Comparison of ENCODE assay signal across 1 cellular context in the genomic region with DNA sequence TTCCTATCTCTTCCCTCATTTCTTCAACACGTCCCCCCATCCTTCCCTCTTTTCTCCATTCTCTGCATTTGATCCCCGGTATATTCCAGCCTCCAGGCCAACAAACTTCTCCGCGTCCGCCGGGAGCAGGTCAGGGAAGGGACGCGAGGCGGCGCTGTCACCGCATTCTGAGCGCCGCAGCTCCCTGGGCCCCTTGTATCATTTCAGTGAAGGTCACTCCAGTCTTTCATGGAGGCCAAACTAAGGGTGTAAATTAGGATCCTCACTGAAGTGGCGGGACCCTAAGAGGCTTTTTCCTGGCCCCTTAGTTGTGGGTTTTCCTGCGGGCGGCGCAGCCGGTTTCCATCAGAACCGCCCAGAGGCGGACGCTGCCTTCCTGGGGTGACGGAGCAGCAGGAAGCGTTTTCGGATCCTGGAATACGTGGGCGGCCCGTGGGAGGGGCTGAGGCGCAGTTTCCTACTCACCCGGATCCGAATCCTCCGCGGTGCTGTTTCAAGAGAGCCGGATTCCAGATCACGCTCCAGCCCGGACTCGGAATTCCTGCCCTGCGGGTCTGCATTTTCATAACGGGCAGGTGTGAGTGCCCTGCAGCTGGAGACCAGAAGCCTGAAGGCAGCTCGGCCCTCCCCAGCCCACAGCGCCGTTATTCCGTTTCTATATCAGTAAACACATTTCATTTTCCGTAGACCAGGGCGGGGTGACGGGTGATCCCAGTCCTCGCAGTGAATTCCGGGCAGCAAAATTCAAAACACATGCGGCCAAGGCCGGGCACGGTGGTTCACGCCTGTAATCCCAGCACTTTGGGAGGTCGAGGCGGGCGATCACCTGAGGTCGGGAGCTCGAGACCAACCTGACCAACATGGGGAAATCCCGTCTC.
TF ChIP-seq lines count a peak whose summit lies in the region.

No MANE protein-coding gene starts in this region.

TF ChIP-seq in K562, 482 proteins besides CTCF, POLR2A, EP300 and RAD21 (continued from another document and continues in another):
- TF ChIP-seq, protein P1, sequence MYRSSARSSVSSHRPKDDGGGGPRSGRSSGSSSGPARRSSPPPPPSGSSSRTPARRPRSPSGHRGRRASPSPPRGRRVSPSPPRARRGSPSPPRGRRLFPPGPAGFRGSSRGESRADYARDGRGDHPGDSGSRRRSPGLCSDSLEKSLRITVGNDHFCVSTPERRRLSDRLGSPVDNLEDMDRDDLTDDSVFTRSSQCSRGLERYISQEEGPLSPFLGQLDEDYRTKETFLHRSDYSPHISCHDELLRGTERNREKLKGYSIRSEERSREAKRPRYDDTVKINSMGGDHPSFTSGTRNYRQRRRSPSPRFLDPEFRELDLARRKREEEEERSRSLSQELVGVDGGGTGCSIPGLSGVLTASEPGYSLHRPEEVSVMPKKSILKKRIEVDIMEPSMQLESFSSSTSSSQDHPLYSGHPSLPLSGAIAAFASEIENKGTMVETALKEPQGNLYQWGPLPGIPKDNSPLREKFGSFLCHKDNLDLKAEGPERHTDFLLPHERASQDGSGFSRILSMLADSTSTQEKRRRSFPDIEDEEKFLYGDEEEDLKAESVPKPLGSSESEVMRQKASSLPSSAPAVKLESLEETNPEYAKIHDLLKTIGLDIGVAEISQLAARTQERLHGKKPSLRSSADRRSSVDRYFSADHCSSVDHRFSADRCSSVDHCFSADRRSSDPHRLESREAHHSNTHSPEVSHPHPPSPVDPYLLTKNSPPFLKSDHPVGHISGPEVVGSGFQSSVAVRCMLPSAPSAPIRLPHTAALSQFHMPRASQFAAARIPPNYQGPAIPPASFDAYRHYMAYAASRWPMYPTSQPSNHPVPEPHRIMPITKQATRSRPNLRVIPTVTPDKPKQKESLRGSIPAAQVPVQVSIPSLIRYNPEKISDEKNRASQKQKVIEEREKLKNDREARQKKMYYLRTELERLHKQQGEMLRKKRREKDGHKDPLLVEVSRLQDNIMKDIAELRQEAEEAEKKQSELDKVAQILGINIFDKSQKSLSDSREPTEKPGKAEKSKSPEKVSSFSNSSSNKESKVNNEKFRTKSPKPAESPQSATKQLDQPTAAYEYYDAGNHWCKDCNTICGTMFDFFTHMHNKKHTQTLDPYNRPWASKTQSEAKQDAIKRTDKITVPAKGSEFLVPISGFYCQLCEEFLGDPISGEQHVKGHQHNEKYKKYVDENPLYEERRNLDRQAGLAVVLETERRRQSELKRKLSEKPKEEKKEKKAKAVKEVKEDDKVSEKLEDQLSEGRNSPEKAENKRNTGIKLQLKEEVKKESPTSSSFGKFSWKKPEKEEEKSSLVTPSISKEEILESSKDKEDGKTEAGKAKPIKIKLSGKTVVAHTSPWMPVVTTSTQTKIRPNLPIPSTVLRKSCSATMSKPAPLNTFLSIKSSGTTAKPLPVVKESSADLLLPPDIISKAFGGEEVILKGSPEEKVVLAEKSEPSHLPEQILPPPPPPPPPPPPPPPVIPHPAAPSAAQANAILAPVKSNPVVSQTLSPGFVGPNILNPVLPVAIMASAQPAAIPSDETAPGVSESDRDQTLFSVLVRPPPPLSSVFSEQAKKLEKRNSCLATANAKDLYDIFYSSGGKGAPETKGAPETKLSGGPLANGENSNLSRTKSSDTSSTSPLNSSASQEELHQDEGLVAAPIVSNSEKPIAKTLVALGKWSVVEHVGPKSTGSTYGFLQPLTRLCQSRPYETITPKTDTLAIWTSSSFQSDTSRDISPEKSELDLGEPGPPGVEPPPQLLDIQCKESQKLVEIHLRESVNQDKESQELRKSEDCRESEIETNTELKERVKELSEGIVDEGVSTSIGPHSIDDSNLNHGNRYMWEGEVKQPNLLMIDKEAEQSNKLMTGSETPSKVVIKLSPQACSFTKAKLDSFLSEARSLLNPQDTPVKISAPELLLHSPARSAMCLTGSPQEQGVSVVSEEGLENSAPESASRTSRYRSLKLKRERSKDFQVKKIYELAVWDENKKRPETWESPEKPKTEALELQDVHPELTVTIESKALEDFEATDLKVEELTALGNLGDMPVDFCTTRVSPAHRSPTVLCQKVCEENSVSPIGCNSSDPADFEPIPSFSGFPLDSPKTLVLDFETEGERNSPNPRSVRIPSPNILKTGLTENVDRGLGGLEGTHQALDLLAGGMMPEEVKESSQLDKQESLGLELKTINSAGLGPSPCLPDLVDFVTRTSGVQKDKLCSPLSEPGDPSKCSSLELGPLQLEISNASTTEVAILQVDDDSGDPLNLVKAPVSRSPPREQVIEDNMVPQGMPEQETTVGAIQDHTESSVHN (IDR thresholded peaks at IDR 0.05; ENCODE audit: borderline replicate concordance in 1 of 2, low read depth in 1 of 2), result no peak
- no peak for TF ChIP-seq ZNF347 (CRISPR knock-in tag; IDR thresholded peaks at IDR 0.05; ENCODE audit: low read depth)
- TF ChIP-seq, protein P2, sequence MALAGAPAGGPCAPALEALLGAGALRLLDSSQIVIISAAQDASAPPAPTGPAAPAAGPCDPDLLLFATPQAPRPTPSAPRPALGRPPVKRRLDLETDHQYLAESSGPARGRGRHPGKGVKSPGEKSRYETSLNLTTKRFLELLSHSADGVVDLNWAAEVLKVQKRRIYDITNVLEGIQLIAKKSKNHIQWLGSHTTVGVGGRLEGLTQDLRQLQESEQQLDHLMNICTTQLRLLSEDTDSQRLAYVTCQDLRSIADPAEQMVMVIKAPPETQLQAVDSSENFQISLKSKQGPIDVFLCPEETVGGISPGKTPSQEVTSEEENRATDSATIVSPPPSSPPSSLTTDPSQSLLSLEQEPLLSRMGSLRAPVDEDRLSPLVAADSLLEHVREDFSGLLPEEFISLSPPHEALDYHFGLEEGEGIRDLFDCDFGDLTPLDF (CRISPR knock-in tag; IDR thresholded peaks at IDR 0.05), result no peak
- TF ChIP-seq HMGN3 (IDR thresholded peaks at IDR 0.05; ENCODE audit: borderline replicate concordance, extremely low read depth, insufficient read length, low read depth, low read length), result no peak
- TF ChIP-seq, protein P3, sequence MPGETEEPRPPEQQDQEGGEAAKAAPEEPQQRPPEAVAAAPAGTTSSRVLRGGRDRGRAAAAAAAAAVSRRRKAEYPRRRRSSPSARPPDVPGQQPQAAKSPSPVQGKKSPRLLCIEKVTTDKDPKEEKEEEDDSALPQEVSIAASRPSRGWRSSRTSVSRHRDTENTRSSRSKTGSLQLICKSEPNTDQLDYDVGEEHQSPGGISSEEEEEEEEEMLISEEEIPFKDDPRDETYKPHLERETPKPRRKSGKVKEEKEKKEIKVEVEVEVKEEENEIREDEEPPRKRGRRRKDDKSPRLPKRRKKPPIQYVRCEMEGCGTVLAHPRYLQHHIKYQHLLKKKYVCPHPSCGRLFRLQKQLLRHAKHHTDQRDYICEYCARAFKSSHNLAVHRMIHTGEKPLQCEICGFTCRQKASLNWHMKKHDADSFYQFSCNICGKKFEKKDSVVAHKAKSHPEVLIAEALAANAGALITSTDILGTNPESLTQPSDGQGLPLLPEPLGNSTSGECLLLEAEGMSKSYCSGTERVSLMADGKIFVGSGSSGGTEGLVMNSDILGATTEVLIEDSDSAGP (CRISPR knock-in tag; IDR thresholded peaks at IDR 0.05), result peak; percentile 13; the same call in 1 of the 2 replicates
- no peak for TF ChIP-seq ZNF282 (CRISPR knock-in tag; IDR thresholded peaks at IDR 0.05)
- TF ChIP-seq MBD2 (IDR thresholded peaks at IDR 0.05; ENCODE audit: borderline replicate concordance, low read depth), result peak; percentile 20; the same call in 1 of the 2 replicates
- no peak for TF ChIP-seq RFX7 (CRISPR knock-in tag; IDR thresholded peaks at IDR 0.05)
- no peak for TF ChIP-seq DACH1 (IDR thresholded peaks at IDR 0.05; ENCODE audit: partially characterized antibody)
- no peak for TF ChIP-seq CCNT2 (IDR thresholded peaks at IDR 0.05; ENCODE audit: borderline replicate concordance, extremely low read depth, insufficient read length, low read depth, low read length)
- no peak for TF ChIP-seq FOXJ3 (CRISPR knock-in tag; IDR thresholded peaks at IDR 0.05)
- no peak; the same call in none of the 2 replicates for TF ChIP-seq ZNF24 (IDR thresholded peaks at IDR 0.05)
- no peak for TF ChIP-seq RFX5 (IDR thresholded peaks at IDR 0.05; ENCODE audit: low read depth, low read length)
- no peak for TF ChIP-seq ZNF695 (CRISPR knock-in tag; IDR thresholded peaks at IDR 0.05)
- TF ChIP-seq RFX1 (IDR thresholded peaks at IDR 0.05), result no peak
- no peak; the same call in 1 of the 2 replicates for TF ChIP-seq BRD4 (IDR thresholded peaks at IDR 0.05)
- TF ChIP-seq NRF1 (conservative IDR thresholded peaks at IDR 0.05 in 1 of 2, IDR thresholded peaks at IDR 0.05 in 1 of 2), result peak in 1 of 2 experiments; percentile 53; a peak in 2 of 4 replicates
- TF ChIP-seq ZNF717 (CRISPR knock-in tag; IDR thresholded peaks at IDR 0.05), result no peak
- TF ChIP-seq TCF7L2 (IDR thresholded peaks at IDR 0.05; ENCODE audit: low read depth, low read length), result no peak
- peak; percentile 92; the same call in 1 of the 2 replicates for TF ChIP-seq KAT7 (CRISPR knock-in tag; IDR thresholded peaks at IDR 0.05; ENCODE audit: borderline replicate concordance)
- peak; percentile 77; the same call in 1 of the 2 replicates for TF ChIP-seq OTX1 (CRISPR knock-in tag; IDR thresholded peaks at IDR 0.05)
- TF ChIP-seq HMG20A (CRISPR knock-in tag; conservative IDR thresholded peaks at IDR 0.05), result no peak
- TF ChIP-seq ZNF644 (tag; IDR thresholded peaks at IDR 0.05; ENCODE audit: low read depth), result 0 out of 2 replicates have a peak, but pooled peaks have one; percentile 25
- TF ChIP-seq, protein P4, sequence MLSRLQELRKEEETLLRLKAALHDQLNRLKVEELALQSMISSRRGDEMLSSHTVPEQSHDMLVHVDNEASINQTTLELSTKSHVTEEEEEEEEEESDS (CRISPR knock-in tag; IDR thresholded peaks at IDR 0.05), result no peak
- TF ChIP-seq, protein P5, sequence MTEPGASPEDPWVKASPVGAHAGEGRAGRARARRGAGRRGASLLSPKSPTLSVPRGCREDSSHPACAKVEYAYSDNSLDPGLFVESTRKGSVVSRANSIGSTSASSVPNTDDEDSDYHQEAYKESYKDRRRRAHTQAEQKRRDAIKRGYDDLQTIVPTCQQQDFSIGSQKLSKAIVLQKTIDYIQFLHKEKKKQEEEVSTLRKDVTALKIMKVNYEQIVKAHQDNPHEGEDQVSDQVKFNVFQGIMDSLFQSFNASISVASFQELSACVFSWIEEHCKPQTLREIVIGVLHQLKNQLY (CRISPR knock-in tag; conservative IDR thresholded peaks at IDR 0.05), result no peak
- TF ChIP-seq DIDO1 (tag; IDR thresholded peaks at IDR 0.05; ENCODE audit: low read depth), result 0 out of 2 replicates have a peak, but pooled peaks have one; percentile 23
- no peak for TF ChIP-seq MAFF (IDR thresholded peaks at IDR 0.05; ENCODE audit: low read length)
- no peak for TF ChIP-seq NFIX (CRISPR knock-in tag; IDR thresholded peaks at IDR 0.05; ENCODE audit: low read depth)
- no peak for TF ChIP-seq ZZZ3 (IDR thresholded peaks at IDR 0.05)
- TF ChIP-seq, protein P6, sequence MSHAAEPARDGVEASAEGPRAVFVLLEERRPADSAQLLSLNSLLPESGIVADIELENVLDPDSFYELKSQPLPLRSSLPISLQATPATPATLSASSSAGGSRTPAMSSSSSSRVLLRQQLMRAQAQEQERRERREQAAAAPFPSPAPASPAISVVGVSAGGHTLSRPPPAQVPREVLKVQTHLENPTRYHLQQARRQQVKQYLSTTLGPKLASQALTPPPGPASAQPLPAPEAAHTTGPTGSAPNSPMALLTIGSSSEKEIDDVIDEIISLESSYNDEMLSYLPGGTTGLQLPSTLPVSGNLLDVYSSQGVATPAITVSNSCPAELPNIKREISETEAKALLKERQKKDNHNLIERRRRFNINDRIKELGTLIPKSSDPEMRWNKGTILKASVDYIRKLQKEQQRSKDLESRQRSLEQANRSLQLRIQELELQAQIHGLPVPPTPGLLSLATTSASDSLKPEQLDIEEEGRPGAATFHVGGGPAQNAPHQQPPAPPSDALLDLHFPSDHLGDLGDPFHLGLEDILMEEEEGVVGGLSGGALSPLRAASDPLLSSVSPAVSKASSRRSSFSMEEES (CRISPR knock-in tag; IDR thresholded peaks at IDR 0.05), result no peak
- peak; percentile 33; the same call in 1 of the 2 replicates for TF ChIP-seq POLR2AphosphoS2 (IDR thresholded peaks at IDR 0.05; ENCODE audit: low read length)
- TF ChIP-seq, protein P7, sequence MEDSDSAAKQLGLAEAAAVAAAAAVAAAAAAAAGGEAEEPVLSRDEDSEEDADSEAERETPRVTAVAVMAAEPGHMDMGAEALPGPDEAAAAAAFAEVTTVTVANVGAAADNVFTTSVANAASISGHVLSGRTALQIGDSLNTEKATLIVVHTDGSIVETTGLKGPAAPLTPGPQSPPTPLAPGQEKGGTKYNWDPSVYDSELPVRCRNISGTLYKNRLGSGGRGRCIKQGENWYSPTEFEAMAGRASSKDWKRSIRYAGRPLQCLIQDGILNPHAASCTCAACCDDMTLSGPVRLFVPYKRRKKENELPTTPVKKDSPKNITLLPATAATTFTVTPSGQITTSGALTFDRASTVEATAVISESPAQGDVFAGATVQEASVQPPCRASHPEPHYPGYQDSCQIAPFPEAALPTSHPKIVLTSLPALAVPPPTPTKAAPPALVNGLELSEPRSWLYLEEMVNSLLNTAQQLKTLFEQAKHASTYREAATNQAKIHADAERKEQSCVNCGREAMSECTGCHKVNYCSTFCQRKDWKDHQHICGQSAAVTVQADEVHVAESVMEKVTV (CRISPR knock-in tag; IDR thresholded peaks at IDR 0.05), result peak; percentile 68
- TF ChIP-seq, protein P8, sequence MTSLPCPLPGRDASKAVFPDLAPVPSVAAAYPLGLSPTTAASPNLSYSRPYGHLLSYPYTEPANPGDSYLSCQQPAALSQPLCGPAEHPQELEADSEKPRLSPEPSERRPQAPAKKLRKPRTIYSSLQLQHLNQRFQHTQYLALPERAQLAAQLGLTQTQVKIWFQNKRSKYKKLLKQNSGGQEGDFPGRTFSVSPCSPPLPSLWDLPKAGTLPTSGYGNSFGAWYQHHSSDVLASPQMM (CRISPR knock-in tag; IDR thresholded peaks at IDR 0.05), result no peak
- TF ChIP-seq ILF3 (IDR thresholded peaks at IDR 0.05; ENCODE audit: borderline replicate concordance), result 0 out of 2 replicates have a peak, but pooled peaks have one; percentile 72
- TF ChIP-seq GTF2A2 (tag; IDR thresholded peaks at IDR 0.05), result no peak
- TF ChIP-seq ZNF764 (CRISPR knock-in tag; IDR thresholded peaks at IDR 0.05; ENCODE audit: low read depth), result peak; percentile 74; the same call in 1 of the 2 replicates
- TF ChIP-seq SMARCA4 (IDR thresholded peaks at IDR 0.05), result peak; percentile 75
- TF ChIP-seq ZC3H4 (CRISPR knock-in tag; IDR thresholded peaks at IDR 0.05; ENCODE audit: borderline replicate concordance), result peak; percentile 85; the same call in 1 of the 2 replicates
